Comparison of ENCODE assay signal across 15 cellular contexts in the genomic region with DNA sequence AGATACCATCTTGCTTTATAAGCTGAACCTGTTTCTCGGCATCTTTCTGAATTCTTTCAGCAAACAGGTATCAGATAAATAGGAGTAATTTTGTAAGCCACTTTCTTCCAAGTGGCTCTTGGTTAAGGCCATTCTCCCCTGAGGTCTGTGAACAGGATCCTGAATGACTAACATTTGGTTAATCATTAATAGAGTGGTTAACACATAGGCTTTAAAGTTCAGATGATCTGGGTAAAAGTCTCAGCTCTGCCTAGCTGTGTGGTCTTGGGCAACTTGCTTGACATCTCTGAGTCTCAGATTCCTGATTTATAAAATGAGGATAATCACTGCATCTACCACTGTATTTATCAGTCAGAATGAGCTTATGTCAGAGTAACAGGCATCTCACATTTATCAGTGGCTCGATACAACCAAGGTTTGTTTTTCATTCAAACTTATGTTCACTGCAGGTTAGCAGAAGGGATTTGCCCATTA. TPM values are rescaled to one million over a fixed set of nuclear protein-coding genes. Genes with fewer than 3 reads are reported as not detected.
DNase-seq lines count a peak whose midpoint lies in the region; ATAC-seq and TF ChIP-seq lines count a peak whose summit lies in the region.
"Had no signal": no experiment of that assay in that cellular context is flagged by ENCODE, and none has a peak within 500 bp of the region (broad histone marks: within the 10 kb centered on the region; RNA-seq: fewer than 3 reads in every experiment).

No MANE protein-coding gene starts in this region.

- intact Hi-C loops in left colon (cut with DNase I, micrococcal nuclease) (no loop called here), left ventricle myocardium inferior (cut with micrococcal nuclease) (no loop called here)

- H3K27ac ChIP-seq in left ventricle myocardium inferior (replicated peaks), result no peak overlapping the region

- no peaks in the 10 kb centered on the region for H3K9me3 ChIP-seq in left ventricle myocardium inferior (replicated peaks)

- peak; percentile 84 for ATAC-seq in GM21447 (IDR thresholded peaks at IDR 0.05; ENCODE audit: unreplicated experiment)
- ATAC-seq in HG03378 (IDR thresholded peaks at IDR 0.05; ENCODE audit: unreplicated experiment), result peak; percentile 88
- peak; percentile 82 for ATAC-seq in left colon

- H3K4me1 ChIP-seq in left ventricle myocardium inferior, result no peaks in the 10 kb centered on the region

- DNase-seq in DMS53 (lab: John Stamatoyannopoulos, UW) (peak; percentile 85), left colon (peak in 1 of 2 donors; percentile 3), activated gamma-delta T cell (lab: John Stamatoyannopoulos, UW) (no peak), NCI-H1092 treated with DMSO at 0.1 percent for 48 hours (lab: John Stamatoyannopoulos, UW) (no peak), left ventricle myocardium inferior (no peak), NK-92 (lab: John Stamatoyannopoulos, UW; ENCODE audit: unreplicated experiment) (no peak)
- DNase-seq: activated CD4-positive, alpha-beta T cell treated with anti-CD3 and anti-CD28 coated beads, Interleukin-2, amount 10 ng/mL, durations not matched to agents 7 days and 5 days; activated effector memory CD4-positive, alpha-beta T cell treated with anti-CD3 and anti-CD28 coated beads, Interleukin-2, amount 50 U/mL, for 16 hours; H9; head of caudate nucleus; posterior cingulate gyrus; stimulated activated CD4-positive, alpha-beta T cell treated with anti-CD3 and anti-CD28 coated beads, Interleukin-2, amount 100 ng/mL, for 24 hours had no signal

- no peak for TF ChIP-seq CTCF in left ventricle myocardium inferior (IDR thresholded peaks at IDR 0.05; ENCODE audit: borderline replicate concordance)

- no peak overlapping the region for H3K4me3 ChIP-seq in left ventricle myocardium inferior

- H3K36me3 ChIP-seq in left ventricle myocardium inferior, result no peaks in the 10 kb centered on the region

- H3K27me3 ChIP-seq in left ventricle myocardium inferior (ENCODE audit: low read depth), result peaks cover 14% of the 10 kb centered on the region

RNA-seq across cellular contexts. Expression of a gene that starts 44.4 kb away (rescaled TPM):
- 1 to 10 TPM in 1 of 2 donors, under 1 TPM in 1; 0.37 to 1.2 TPM for total RNA-seq in left colon
- not detected for total RNA-seq in left ventricle myocardium inferior
- total RNA-seq: activated CD4-positive, alpha-beta T cell treated with anti-CD3 and anti-CD28 coated beads, Interleukin-2, amount 10 ng/mL, durations not matched to agents 7 days and 5 days; H9; T-helper 1 cell treated with Interleukin-12 subunit alpha and Interleukin-12 subunit beta and Interleukin-4 antibody, amounts not matched to agents 30 ng/mL and 1 ng/mL, for 36 hours had no signal
